In genomic region chr6:109006818-109007217, GRCh38 we compare ENCODE assay signal across 11 cellular contexts.
DNase-seq lines count a peak whose midpoint lies in the region; ATAC-seq, FAIRE-seq and TF ChIP-seq lines count a peak whose summit lies in the region.
"Had no signal": no experiment of that assay in that cellular context is flagged by ENCODE, and none has a peak within 500 bp of the region (broad histone marks: within the 10 kb centered on the region; RNA-seq: fewer than 3 reads in every experiment).

No MANE protein-coding gene starts in this region.

- POLR2A ChIA-PET in naive thymus-derived CD8-positive, alpha-beta T cell (lab: Charles Lee) = interaction anchor here (0.7 kb wide), 1 partner anchor 64 kb away, joined by 3 read pairs; no protein-coding TSS in a partner anchor

- DNase-seq in right atrium auricular region (ENCODE audit: low spot score) = no peak
- no peak for DNase-seq in Right ventricle myocardium inferior (ENCODE audit: missing footprints)
- no peak for DNase-seq in astrocyte (ENCODE audit: low read depth)
- DNase-seq in naive thymus-derived CD8-positive, alpha-beta T cell = no peak
- DNase-seq in vagina (ENCODE audit: extremely low spot score in 2 of 2) = no peak
- DNase-seq in CD14-positive monocyte (ENCODE audit: low spot score) = no peak
- no peak for DNase-seq in NCI-H1694 (lab: John Stamatoyannopoulos, UW)
- DNase-seq: activated CD8-positive, alpha-beta memory T cell treated with anti-CD3 and anti-CD28 coated beads, Interleukin-2, amount 50 U/mL, for 4 hours had no signal

- no peaks in the 10 kb centered on the region for H3K27me3 ChIP-seq in right atrium auricular region
- no peaks in the 10 kb centered on the region for H3K27me3 ChIP-seq in astrocyte (ENCODE audit: insufficient read depth, low read length)
- no peaks in the 10 kb centered on the region for H3K27me3 ChIP-seq in vagina

- FAIRE-seq in astrocyte (lab: Jason Lieb, UNC) = no peak

- H3K27ac ChIP-seq in right atrium auricular region (peak overlapping the region; percentile 97), astrocyte (ENCODE audit: low read depth, low read length) (no peak overlapping the region), vagina (peak overlapping the region; percentile 39)
- H3K27ac ChIP-seq: BLaER1, SK-N-MC had no signal

- peak overlapping the region in 1 of 2 donors; percentile 90 for H3K4me3 ChIP-seq in right atrium auricular region
- no peak overlapping the region for H3K4me3 ChIP-seq in astrocyte (ENCODE audit: insufficient read depth, low read depth, low read length)
- H3K4me3 ChIP-seq in vagina = peak overlapping the region; percentile 29 to 97
- H3K4me3 ChIP-seq: BLaER1 had no signal

- H3K79me2 ChIP-seq in astrocyte (ENCODE audit: insufficient read depth, low read length) = peaks cover 49% of the 10 kb centered on the region

- no peak overlapping the region for H2AFZ ChIP-seq in astrocyte (ENCODE audit: low read depth, low read length)

- H3K27ac Mint-ChIP-seq in astrocyte (ENCODE audit: unreplicated experiment) (no peak overlapping the region), CD14-positive monocyte (peak overlapping the region in 1 of 7 donors; percentile 66)
- H3K27ac Mint-ChIP-seq in naive thymus-derived CD8-positive, alpha-beta T cell = peak overlapping the region in 4 of 10 donors; percentile 63 to 90 (median 66)

- no peaks in the 10 kb centered on the region for H3K9me3 Mint-ChIP-seq in astrocyte (ENCODE audit: unreplicated experiment)
- no peaks in the 10 kb centered on the region for H3K9me3 Mint-ChIP-seq in naive thymus-derived CD8-positive, alpha-beta T cell
- H3K9me3 Mint-ChIP-seq in CD14-positive monocyte = no peaks in the 10 kb centered on the region

- no peak overlapping the region for H3K9ac ChIP-seq in astrocyte (ENCODE audit: low read length)
- H3K9ac ChIP-seq: BLaER1 had no signal

- ATAC-seq in Right ventricle myocardium inferior = no peak
- no peak for ATAC-seq in naive thymus-derived CD8-positive, alpha-beta T cell
- ATAC-seq in HG02759 (IDR thresholded peaks at IDR 0.05; ENCODE audit: unreplicated experiment) = no peak

- intact Hi-C loops in Right ventricle myocardium inferior (cut with DNase I) (loop anchor here (5.0 kb wide), 2 partner anchors 65 to 105 kb away; no protein-coding TSS in a partner anchor), vagina (cut with DNase I) (loop anchor here (10.0 kb wide), 1 partner anchor 62 kb away; no protein-coding TSS in a partner anchor), CD14-positive monocyte (cut with micrococcal nuclease) (no loop called here)

- peaks cover 30% of the 10 kb centered on the region for H4K20me1 ChIP-seq in astrocyte (ENCODE audit: insufficient read depth, low read length)

- TF ChIP-seq POLR2A in vagina (IDR thresholded peaks at IDR 0.05) = no peak

- H3K4me3 Mint-ChIP-seq in astrocyte (ENCODE audit: unreplicated experiment) (peak overlapping the region; percentile 99), CD14-positive monocyte (no peak overlapping the region)
- H3K4me3 Mint-ChIP-seq in naive thymus-derived CD8-positive, alpha-beta T cell = peak overlapping the region in 9 of 10 donors; percentile 53 to 94 (median 73)

- H3K27me3 Mint-ChIP-seq in astrocyte (ENCODE audit: low read depth, unreplicated experiment) (no peaks in the 10 kb centered on the region), CD14-positive monocyte (ENCODE audit: low read depth in 3 of 3) (peaks cover 0 to 2% (median 1%) of the 10 kb centered on the region in 3 donors)
- no peaks in the 10 kb centered on the region for H3K27me3 Mint-ChIP-seq in naive thymus-derived CD8-positive, alpha-beta T cell

- no peak for TF ChIP-seq CTCF in right atrium auricular region (IDR thresholded peaks at IDR 0.05)
- TF ChIP-seq CTCF in astrocyte (IDR thresholded peaks at IDR 0.05; ENCODE audit: insufficient read depth, low read depth, low read length) = no peak
- no peak for TF ChIP-seq CTCF in vagina (IDR thresholded peaks at IDR 0.05)
- TF ChIP-seq CTCF in CD14-positive monocyte (IDR thresholded peaks at IDR 0.05) = no peak

- H3K4me2 ChIP-seq in astrocyte (ENCODE audit: low read length) = peak overlapping the region; percentile 87
- H3K4me2 ChIP-seq: BLaER1 had no signal

- H3K4me1 ChIP-seq in right atrium auricular region (peaks cover 0 to 65% of the 10 kb centered on the region in 2 donors), astrocyte (ENCODE audit: insufficient read depth, low read length) (peaks cover 3% of the 10 kb centered on the region), vagina (peaks cover 61% of the 10 kb centered on the region)

- peaks cover 2% of the 10 kb centered on the region for H3K36me3 Mint-ChIP-seq in astrocyte (ENCODE audit: low read depth, unreplicated experiment)
- no peaks in the 10 kb centered on the region for H3K36me3 Mint-ChIP-seq in naive thymus-derived CD8-positive, alpha-beta T cell
- H3K36me3 Mint-ChIP-seq in CD14-positive monocyte = peaks cover 0 to 1% of the 10 kb centered on the region in 2 donors

- H3K9me3 ChIP-seq in right atrium auricular region = no peaks in the 10 kb centered on the region
- H3K9me3 ChIP-seq in astrocyte (ENCODE audit: insufficient read depth, low read depth, low read length) = no peaks in the 10 kb centered on the region
- H3K9me3 ChIP-seq in vagina = no peaks in the 10 kb centered on the region
- H3K9me3 ChIP-seq: BLaER1 had no signal

- peaks cover 21% of the 10 kb centered on the region for H3K4me1 Mint-ChIP-seq in astrocyte (ENCODE audit: low read depth, unreplicated experiment)
- peaks cover 27 to 76% (median 48%) of the 10 kb centered on the region in 4 donors for H3K4me1 Mint-ChIP-seq in naive thymus-derived CD8-positive, alpha-beta T cell
- peaks cover 19% of the 10 kb centered on the region for H3K4me1 Mint-ChIP-seq in CD14-positive monocyte

- H3K36me3 ChIP-seq in right atrium auricular region = no peaks in the 10 kb centered on the region
- H3K36me3 ChIP-seq in astrocyte (ENCODE audit: insufficient read depth, low read length) = no peaks in the 10 kb centered on the region
- H3K36me3 ChIP-seq in vagina = no peaks in the 10 kb centered on the region
- H3K36me3 ChIP-seq: BLaER1 had no signal

Comparison
In these comparisons a context has a peak if more than half of its experiments do, and no peak if none do; other contexts are left out.
1. H3K4me3 Mint-ChIP-seq: peak in astrocyte (single experiment) and naive thymus-derived CD8-positive, alpha-beta T cell (9 of 10); none in CD14-positive monocyte (0 of 2).
2. intact Hi-C loops: an anchor here in Right ventricle myocardium inferior (5.0 kb wide) and vagina (10.0 kb wide); none called in CD14-positive monocyte.